ENCODE assay signal across 10 cellular contexts in the genomic region with DNA sequence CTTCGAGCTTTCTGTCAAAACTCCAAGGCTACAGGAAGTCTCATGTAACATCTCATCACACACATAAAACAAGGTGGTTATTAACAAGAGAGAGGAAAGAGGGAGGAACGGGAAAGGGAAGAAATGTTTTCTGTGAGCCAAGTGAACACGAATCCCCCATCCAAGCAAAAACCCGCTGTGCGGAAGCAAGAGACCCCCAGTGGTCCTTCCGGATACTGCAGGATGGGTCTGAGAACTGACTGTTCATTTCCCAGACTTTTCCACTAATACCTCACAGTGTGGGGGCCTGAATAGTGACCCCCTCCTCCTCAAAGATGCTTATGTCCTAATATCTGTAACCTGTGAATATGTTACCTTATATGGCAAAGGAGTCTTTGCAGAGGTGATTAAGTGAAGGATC. TPM values are rescaled to one million over a fixed set of nuclear protein-coding genes. Genes with fewer than 3 reads are reported as not detected.
DNase-seq lines count a peak whose midpoint lies in the region; ATAC-seq and TF ChIP-seq lines count a peak whose summit lies in the region.
"Had no signal": no experiment of that assay in that cellular context is flagged by ENCODE, and none has a peak within 500 bp of the region (broad histone marks: within the 10 kb centered on the region; RNA-seq: fewer than 3 reads in every experiment).

No MANE protein-coding gene starts in this region.

- H3K36me3 Mint-ChIP-seq in nephron progenitor cell (ENCODE audit: low read depth): no peaks in the 10 kb centered on the region
- H3K36me3 Mint-ChIP-seq in stimulated activated effector memory CD8-positive, alpha-beta T cell treated with anti-CD3 and anti-CD28 coated beads, Interleukin-12 subunit alpha, Interleukin-12 subunit beta, amount 100 ng/mL, for 72 hours: no peaks in the 10 kb centered on the region

- TF ChIP-seq CTCF in coronary artery (IDR thresholded peaks at IDR 0.05) (peak; percentile 52), nephron progenitor cell (IDR thresholded peaks at IDR 0.05) (peak; percentile 89)

- H3K27ac Mint-ChIP-seq in nephron progenitor cell: no peak overlapping the region
- H3K27ac Mint-ChIP-seq in stimulated activated effector memory CD8-positive, alpha-beta T cell treated with anti-CD3 and anti-CD28 coated beads, Interleukin-12 subunit alpha, Interleukin-12 subunit beta, amount 100 ng/mL, for 72 hours: no peak overlapping the region

- no peak overlapping the region for H3K27ac ChIP-seq in coronary artery

- ATAC-seq in GM21737 (IDR thresholded peaks at IDR 0.05; ENCODE audit: unreplicated experiment): no peak
- no peak for ATAC-seq in stimulated activated effector memory CD8-positive, alpha-beta T cell treated with anti-CD3 and anti-CD28 coated beads, Interleukin-12 subunit alpha, Interleukin-12 subunit beta, amount 100 ng/mL, for 72 hours
- ATAC-seq in stimulated activated naive CD8-positive, alpha-beta T cell treated with anti-CD3 and anti-CD28 coated beads, Interleukin-15, Interleukin-2, amounts not matched to agents 100 U/mL and 50 U/mL, for 24 hours: no peak

- DNase-seq in D341Med (ENCODE audit: low spot score): peak; percentile 83
- DNase-seq in LHCN-M2 (ENCODE audit: low read depth): peak; percentile 8
- no peak for DNase-seq in coronary artery (ENCODE audit: low spot score)
- DNase-seq in nephron progenitor cell: peak; percentile 76
- DNase-seq in stimulated activated CD4-positive, alpha-beta T cell treated with anti-CD3 and anti-CD28 coated beads, Interleukin-2, amount 100 ng/mL, for 48 hours: no peak
- no peak for DNase-seq in stimulated activated effector memory CD8-positive, alpha-beta T cell treated with anti-CD3 and anti-CD28 coated beads, Interleukin-12 subunit alpha, Interleukin-12 subunit beta, amount 100 ng/mL, for 72 hours (ENCODE audit: low spot score in 2 of 2)
- no peak for DNase-seq in stimulated activated naive CD8-positive, alpha-beta T cell treated with anti-CD3 and anti-CD28 coated beads, Interleukin-15, Interleukin-2, amounts not matched to agents 100 U/mL and 50 U/mL, for 24 hours

- peaks cover 7% of the 10 kb centered on the region for H3K27me3 Mint-ChIP-seq in nephron progenitor cell (ENCODE audit: low read depth, poor library complexity)

- H3K4me1 Mint-ChIP-seq in nephron progenitor cell: peaks cover 23% of the 10 kb centered on the region
- H3K4me1 Mint-ChIP-seq in stimulated activated effector memory CD8-positive, alpha-beta T cell treated with anti-CD3 and anti-CD28 coated beads, Interleukin-12 subunit alpha, Interleukin-12 subunit beta, amount 100 ng/mL, for 72 hours: peaks cover 8% of the 10 kb centered on the region

- H3K9me3 Mint-ChIP-seq in nephron progenitor cell: no peaks in the 10 kb centered on the region
- no peaks in the 10 kb centered on the region for H3K9me3 Mint-ChIP-seq in stimulated activated effector memory CD8-positive, alpha-beta T cell treated with anti-CD3 and anti-CD28 coated beads, Interleukin-12 subunit alpha, Interleukin-12 subunit beta, amount 100 ng/mL, for 72 hours

- H3K4me3 ChIP-seq in coronary artery: no peak overlapping the region

- no peak overlapping the region for H3K4me3 Mint-ChIP-seq in nephron progenitor cell
- H3K4me3 Mint-ChIP-seq in stimulated activated effector memory CD8-positive, alpha-beta T cell treated with anti-CD3 and anti-CD28 coated beads, Interleukin-12 subunit alpha, Interleukin-12 subunit beta, amount 100 ng/mL, for 72 hours: no peak overlapping the region

RNA-seq across cellular contexts. Expression of gene DIPK1C, which starts 19.0 kb away (rescaled TPM):
- not detected in 2 replicates for total RNA-seq in LHCN-M2 (2014; rRNA removed)
- polyA plus RNA-seq in LHCN-M2 (2012): not detected
- total RNA-seq: glomerular endothelial cell; T-helper 2 cell treated with Interferon-gamma antibody and Interleukin-4, amounts not matched to agents 100 ng/mL and 5 ng/mL, for 36 hours had no signal

RNA-seq across cellular contexts. Expression of gene CNDP2, which starts 20.0 kb away (rescaled TPM):
- total RNA-seq in LHCN-M2 (2014; rRNA removed): 62.8 and 65.3 TPM in 2 replicates
- polyA plus RNA-seq in LHCN-M2 (2012): 87.9 TPM

RNA-seq across cellular contexts. Expression of gene CNDP1, which starts 58.1 kb away (rescaled TPM):
- not detected in 2 replicates for total RNA-seq in LHCN-M2 (2014; rRNA removed)
- not detected for polyA plus RNA-seq in LHCN-M2 (2012)
- total RNA-seq: glomerular endothelial cell had no signal

Comparison
In these comparisons a context has a peak if more than half of its experiments do, and no peak if none do; other contexts are left out.
1. DNase-seq: peak in D341Med (single experiment), LHCN-M2 (single experiment) and nephron progenitor cell (single experiment); none in coronary artery (single experiment), stimulated activated CD4-positive, alpha-beta T cell treated with anti-CD3 and anti-CD28 coated beads, Interleukin-2, amount 100 ng/mL, for 48 hours (0 of 2), stimulated activated effector memory CD8-positive, alpha-beta T cell treated with anti-CD3 and anti-CD28 coated beads, Interleukin-12 subunit alpha, Interleukin-12 subunit beta, amount 100 ng/mL, for 72 hours (0 of 2) and stimulated activated naive CD8-positive, alpha-beta T cell treated with anti-CD3 and anti-CD28 coated beads, Interleukin-15, Interleukin-2, amounts not matched to agents 100 U/mL and 50 U/mL, for 24 hours (single experiment).